Comparison of ENCODE assay signal across 12 cellular contexts in genomic region chr7:1843271-1843861, GRCh38.
DNase-seq lines count a peak whose midpoint lies in the region; ATAC-seq, FAIRE-seq and TF ChIP-seq lines count a peak whose summit lies in the region.
"Had no signal": no experiment of that assay in that cellular context is flagged by ENCODE, and none has a peak within 500 bp of the region (broad histone marks: within the 10 kb centered on the region; RNA-seq: fewer than 3 reads in every experiment).

No MANE protein-coding gene starts in this region.

- H4K20me1 ChIP-seq in BLaER1 = peaks cover 99% of the 10 kb centered on the region

- H3K27me3 Mint-ChIP-seq in WTC11 (ENCODE audit: low read depth) = no peaks in the 10 kb centered on the region
- H3K27me3 Mint-ChIP-seq in chondrocyte (ENCODE audit: low read depth) = no peaks in the 10 kb centered on the region
- no peaks in the 10 kb centered on the region for H3K27me3 Mint-ChIP-seq in activated CD4-positive, alpha-beta memory T cell treated with anti-CD3 and anti-CD28 coated beads for 36 hours
- H3K27me3 Mint-ChIP-seq: activated naive CD4-positive, alpha-beta T cell treated with anti-CD3 and anti-CD28 coated beads, Interleukin-2, amount 50 U/mL, for 24 hours; stimulated activated naive CD8-positive, alpha-beta T cell treated with anti-CD3 and anti-CD28 coated beads, Interleukin-15, Interleukin-2, amounts not matched to agents 100 ng/mL and 50 ng/mL, for 24 hours had no signal

- no peak for FAIRE-seq in H54 (lab: Jason Lieb, UNC)
- FAIRE-seq: RCC 7860 had no signal

- DNase-seq in WTC11 (ENCODE audit: low spot score) (no peak), mucosa of descending colon (peak in 2 of 3 donors; percentile 3 to 31), H54 (ENCODE audit: insufficient read length, low spot score) (no peak), sciatic nerve (ENCODE audit: low spot score) (no peak), chondrocyte (ENCODE audit: low spot score) (no peak)
- DNase-seq in activated CD4-positive, alpha-beta memory T cell treated with anti-CD3 and anti-CD28 coated beads for 36 hours = no peak
- DNase-seq: NCI-H2081 had no signal

- peak overlapping the region; percentile 34 for H3K4me3 ChIP-seq in BLaER1
- no peak overlapping the region for H3K4me3 ChIP-seq in mucosa of descending colon

- H3K4me2 ChIP-seq in BLaER1 = peak overlapping the region; percentile 91

- no peaks in the 10 kb centered on the region for H3K27me3 ChIP-seq in BLaER1

- POLR2A ChIA-PET in WTC11 (lab: Charles Lee) = no interaction called here
- POLR2A ChIA-PET in activated CD4-positive, alpha-beta memory T cell treated with anti-CD3 and anti-CD28 coated beads for 36 hours (lab: Charles Lee) = no interaction called here

- H3K4me3 Mint-ChIP-seq in WTC11 = no peak overlapping the region
- no peak overlapping the region for H3K4me3 Mint-ChIP-seq in chondrocyte (ENCODE audit: unreplicated experiment)
- no peak overlapping the region for H3K4me3 Mint-ChIP-seq in activated CD4-positive, alpha-beta memory T cell treated with anti-CD3 and anti-CD28 coated beads for 36 hours
- H3K4me3 Mint-ChIP-seq: activated naive CD4-positive, alpha-beta T cell treated with anti-CD3 and anti-CD28 coated beads, Interleukin-2, amount 50 U/mL, for 24 hours; stimulated activated naive CD8-positive, alpha-beta T cell treated with anti-CD3 and anti-CD28 coated beads, Interleukin-15, Interleukin-2, amounts not matched to agents 100 ng/mL and 50 ng/mL, for 24 hours had no signal

- H3K36me3 Mint-ChIP-seq in WTC11 = no peaks in the 10 kb centered on the region
- H3K36me3 Mint-ChIP-seq in chondrocyte (ENCODE audit: low read depth) = no peaks in the 10 kb centered on the region
- H3K36me3 Mint-ChIP-seq in activated CD4-positive, alpha-beta memory T cell treated with anti-CD3 and anti-CD28 coated beads for 36 hours = peaks cover 3% of the 10 kb centered on the region

- intact Hi-C loops in mucosa of descending colon (cut with DNase I, micrococcal nuclease) = no loop called here
- intact Hi-C loops in sciatic nerve (cut with DNase I) = no loop called here
- intact Hi-C loops in activated CD4-positive, alpha-beta memory T cell treated with anti-CD3 and anti-CD28 coated beads for 36 hours (cut with micrococcal nuclease) = no loop called here

- TF ChIP-seq CTCF in WTC11 (IDR thresholded peaks at IDR 0.05) (no peak), mucosa of descending colon (IDR thresholded peaks at IDR 0.05) (no peak), chondrocyte (IDR thresholded peaks at IDR 0.05) (no peak)

- CTCF ChIA-PET in WTC11 (lab: Charles Lee) = interaction anchor here (1.0 to 1.7 kb wide), 2 partner anchors 40 to 77 kb away, joined by 6 read pairs; no protein-coding TSS in a partner anchor
- CTCF ChIA-PET in activated CD4-positive, alpha-beta memory T cell treated with anti-CD3 and anti-CD28 coated beads for 36 hours (lab: Charles Lee) = no interaction called here

- H3K36me3 ChIP-seq in BLaER1 (peaks cover 28% of the 10 kb centered on the region), mucosa of descending colon (ENCODE audit: low read depth) (no peaks in the 10 kb centered on the region)

- ATAC-seq in HG02678 (IDR thresholded peaks at IDR 0.05; ENCODE audit: unreplicated experiment) (peak; percentile 16), WTC11 (no peak), mucosa of descending colon (no peak), sciatic nerve (no peak)

- peaks cover 84% of the 10 kb centered on the region for H3K4me1 ChIP-seq in BLaER1
- H3K4me1 ChIP-seq in mucosa of descending colon (ENCODE audit: low read depth) = no peaks in the 10 kb centered on the region

- H3K9me3 ChIP-seq in BLaER1 (no peaks in the 10 kb centered on the region), mucosa of descending colon (no peaks in the 10 kb centered on the region)

- H3K9me3 Mint-ChIP-seq in WTC11 (no peaks in the 10 kb centered on the region), chondrocyte (ENCODE audit: low read depth) (no peaks in the 10 kb centered on the region)
- no peaks in the 10 kb centered on the region for H3K9me3 Mint-ChIP-seq in activated CD4-positive, alpha-beta memory T cell treated with anti-CD3 and anti-CD28 coated beads for 36 hours
- H3K9me3 Mint-ChIP-seq: activated naive CD4-positive, alpha-beta T cell treated with anti-CD3 and anti-CD28 coated beads, Interleukin-2, amount 50 U/mL, for 24 hours; stimulated activated naive CD8-positive, alpha-beta T cell treated with anti-CD3 and anti-CD28 coated beads, Interleukin-15, Interleukin-2, amounts not matched to agents 100 ng/mL and 50 ng/mL, for 24 hours had no signal

- TF ChIP-seq POLR2A in H54 (IDR thresholded peaks at IDR 0.05; ENCODE audit: low read depth, low read length) = no peak

- H3K27ac ChIP-seq in BLaER1 = peak overlapping the region; percentile 66

- peak overlapping the region; percentile 23; the same call in 1 of the 2 replicates for H3K27ac Mint-ChIP-seq in WTC11
- H3K27ac Mint-ChIP-seq in chondrocyte (ENCODE audit: unreplicated experiment) = no peak overlapping the region
- no peak overlapping the region for H3K27ac Mint-ChIP-seq in activated CD4-positive, alpha-beta memory T cell treated with anti-CD3 and anti-CD28 coated beads for 36 hours
- H3K27ac Mint-ChIP-seq: activated naive CD4-positive, alpha-beta T cell treated with anti-CD3 and anti-CD28 coated beads, Interleukin-2, amount 50 U/mL, for 24 hours; stimulated activated naive CD8-positive, alpha-beta T cell treated with anti-CD3 and anti-CD28 coated beads, Interleukin-15, Interleukin-2, amounts not matched to agents 100 ng/mL and 50 ng/mL, for 24 hours had no signal

- H3K9ac ChIP-seq in BLaER1 = peak overlapping the region; percentile 60; the same call in 1 of the 2 replicates

- H3K4me1 Mint-ChIP-seq in WTC11 = no peaks in the 10 kb centered on the region
- H3K4me1 Mint-ChIP-seq in chondrocyte (ENCODE audit: low read depth) = peaks cover 8% of the 10 kb centered on the region
- H3K4me1 Mint-ChIP-seq in activated CD4-positive, alpha-beta memory T cell treated with anti-CD3 and anti-CD28 coated beads for 36 hours (ENCODE audit: low read depth) = no peaks in the 10 kb centered on the region
- H3K4me1 Mint-ChIP-seq: activated naive CD4-positive, alpha-beta T cell treated with anti-CD3 and anti-CD28 coated beads, Interleukin-2, amount 50 U/mL, for 24 hours had no signal

TF ChIP-seq in WTC11, 78 proteins besides CTCF, POLR2A, EP300 and RAD21:
- TF ChIP-seq E2F1 (CRISPR knock-in tag; IDR thresholded peaks at IDR 0.05) = no peak
- no peak for TF ChIP-seq OVOL2 (CRISPR knock-in tag; IDR thresholded peaks at IDR 0.05; ENCODE audit: borderline replicate concordance)
- no peak for TF ChIP-seq ETV6 (CRISPR knock-in tag; IDR thresholded peaks at IDR 0.05)
- TF ChIP-seq PREB (CRISPR knock-in tag; IDR thresholded peaks at IDR 0.05; ENCODE audit: borderline replicate concordance) = no peak

Comparison
In these comparisons a context has a peak if more than half of its experiments do, and no peak if none do; other contexts are left out.
1. DNase-seq: peak in mucosa of descending colon (2 of 3); none in WTC11 (single experiment), H54 (single experiment), sciatic nerve (single experiment), chondrocyte (single experiment) and activated CD4-positive, alpha-beta memory T cell treated with anti-CD3 and anti-CD28 coated beads for 36 hours (single experiment).